In the genomic region with DNA sequence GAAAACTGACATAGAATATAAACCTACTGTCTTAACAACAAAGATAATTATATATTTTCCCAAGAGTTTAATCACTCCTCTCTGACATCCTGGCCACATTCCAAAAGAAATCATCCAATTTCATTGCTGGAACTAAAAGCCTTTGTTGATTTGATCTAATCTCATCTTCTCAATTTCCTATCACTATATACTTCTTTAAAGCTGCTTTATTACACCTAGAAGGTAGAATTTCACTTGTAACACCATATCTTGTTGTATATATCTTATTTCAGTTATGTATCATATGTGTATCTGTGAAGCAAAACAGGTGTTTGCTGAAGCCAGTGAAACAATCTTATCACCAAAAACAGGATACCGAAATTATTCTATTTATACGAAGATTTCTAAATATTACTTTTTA, we compare ENCODE assay signal across 22 cellular contexts.
DNase-seq lines count a peak whose midpoint lies in the region; ATAC-seq, FAIRE-seq and TF ChIP-seq lines count a peak whose summit lies in the region.
"Had no signal": no experiment of that assay in that cellular context is flagged by ENCODE, and none has a peak within 500 bp of the region (broad histone marks: within the 10 kb centered on the region; RNA-seq: fewer than 3 reads in every experiment).

No MANE protein-coding gene starts in this region.

- peaks cover 22% of the 10 kb centered on the region for H3K4me1 Mint-ChIP-seq in endodermal cell
- H3K4me1 Mint-ChIP-seq: CD4-positive, CD25-positive, alpha-beta regulatory T cell had no signal

- no peak overlapping the region for H3K9ac ChIP-seq in endodermal cell (ENCODE audit: extremely low read depth, low read length, poor library complexity, severe bottlenecking)

- H3K4me3 ChIP-seq in endodermal cell (ENCODE audit: low read length): no peak overlapping the region
- H3K4me3 ChIP-seq: GM23338, SJSA1 had no signal

- H3K27me3 Mint-ChIP-seq in endodermal cell (ENCODE audit: insufficient read depth): peaks cover 2% of the 10 kb centered on the region
- H3K27me3 Mint-ChIP-seq: CD4-positive, CD25-positive, alpha-beta regulatory T cell had no signal

- H3K27ac ChIP-seq in endodermal cell (ENCODE audit: low read depth, low read length): no peak overlapping the region
- H3K27ac ChIP-seq: SJSA1 had no signal

- CTCF ChIA-PET in HEK293T (lab: Yijun Ruan, JAX): interaction anchor here (0.6 kb wide), 1 partner anchor 366 kb away, joined by 5 read pairs; no protein-coding TSS in a partner anchor

- no peaks in the 10 kb centered on the region for H3K9me3 ChIP-seq in endodermal cell (ENCODE audit: control insufficient read depth, low read length)
- H3K9me3 ChIP-seq: SJSA1 had no signal

- FAIRE-seq in D721Med (lab: Jason Lieb, UNC): peak; percentile 76
- FAIRE-seq: GM12892, HTR-8/SVneo had no signal

- POLR2A ChIA-PET in HEK293T (lab: Yijun Ruan, JAX): interaction anchor here (0.8 to 1.8 kb wide), 2 partner anchors 9 to 11 kb away, joined by 3 to 6 read pairs; no protein-coding TSS in a partner anchor

- H3K27ac Mint-ChIP-seq in endodermal cell: no peak overlapping the region
- H3K27ac Mint-ChIP-seq: CD4-positive, CD25-positive, alpha-beta regulatory T cell; GM23338 had no signal

- no peak for DNase-seq in D721Med (ENCODE audit: insufficient read length, low spot score)
- DNase-seq in HEK293T (ENCODE audit: extremely low spot score): no peak
- peak; percentile 74 for DNase-seq in NCI-H146 treated with DMSO at 0.1 percent for 48 hours (lab: John Stamatoyannopoulos, UW; ENCODE audit: unreplicated experiment)
- peak; percentile 58 for DNase-seq in NCI-H2227 treated with DMSO at 0.1 percent for 48 hours (lab: John Stamatoyannopoulos, UW)
- DNase-seq in stimulated activated naive CD4-positive, alpha-beta T cell (lab: John Stamatoyannopoulos, UW): no peak
- no peak for DNase-seq in endodermal cell
- DNase-seq in omental fat pad (ENCODE audit: low spot score): no peak
- DNase-seq in NOMO-1 treated with dmso at 0.1 percent for 144 hours (lab: John Stamatoyannopoulos, UW; ENCODE audit: unreplicated experiment): no peak
- DNase-seq: CD4-positive, CD25-positive, alpha-beta regulatory T cell; DMS153; HCEC 1CT; KG1; NCI-H1092; NCI-H187 treated with DMSO at 0.1 percent for 48 hours; NCI-H446; NCI-H526; T-helper 9 cell had no signal

- no peaks in the 10 kb centered on the region for H3K9me3 Mint-ChIP-seq in endodermal cell
- H3K9me3 Mint-ChIP-seq: GM23338 had no signal

- no peaks in the 10 kb centered on the region for H3K27me3 ChIP-seq in endodermal cell (ENCODE audit: control insufficient read depth, insufficient read depth, low read length, poor library complexity, severe bottlenecking)
- H3K27me3 ChIP-seq: SJSA1 had no signal

- no peak overlapping the region for H3K4me3 Mint-ChIP-seq in endodermal cell
- H3K4me3 Mint-ChIP-seq: CD4-positive, CD25-positive, alpha-beta regulatory T cell; GM23338 had no signal

- no peak for ATAC-seq in omental fat pad (ENCODE audit: low FRiP score)
- ATAC-seq: GM23338, Right ventricle myocardium inferior had no signal

- no peaks in the 10 kb centered on the region for H3K36me3 Mint-ChIP-seq in endodermal cell (ENCODE audit: low read depth)
- H3K36me3 Mint-ChIP-seq: CD4-positive, CD25-positive, alpha-beta regulatory T cell had no signal

- H3K4me1 ChIP-seq in endodermal cell (ENCODE audit: control insufficient read depth, insufficient read depth, low read length): no peaks in the 10 kb centered on the region
- H3K4me1 ChIP-seq: SJSA1 had no signal

- H3K36me3 ChIP-seq in endodermal cell (ENCODE audit: control insufficient read depth, insufficient read depth, low read length): no peaks in the 10 kb centered on the region
- H3K36me3 ChIP-seq: SJSA1 had no signal

- TF ChIP-seq CTCF in D721Med (IDR thresholded peaks at IDR 0.05; ENCODE audit: insufficient read depth, missing control alignments): no peak
- TF ChIP-seq CTCF in endodermal cell (conservative IDR thresholded peaks at IDR 0.05): no peak
- no peak for TF ChIP-seq CTCF in omental fat pad (IDR thresholded peaks at IDR 0.05)

- WGBS in endodermal cell (ENCODE audit: insufficient coverage in 1 of 2, insufficient read length in 1 of 2), 2 experiments: no CpG with 5 or more reads among the region's 2 CpGs

TF ChIP-seq in HEK293T, 16 proteins besides CTCF, POLR2A, EP300 and RAD21:
- TF ChIP-seq ARNT (IDR thresholded peaks at IDR 0.05): no peak
- no peak for TF ChIP-seq SP1 (IDR thresholded peaks at IDR 0.05)
- TF ChIP-seq, protein P1, sequence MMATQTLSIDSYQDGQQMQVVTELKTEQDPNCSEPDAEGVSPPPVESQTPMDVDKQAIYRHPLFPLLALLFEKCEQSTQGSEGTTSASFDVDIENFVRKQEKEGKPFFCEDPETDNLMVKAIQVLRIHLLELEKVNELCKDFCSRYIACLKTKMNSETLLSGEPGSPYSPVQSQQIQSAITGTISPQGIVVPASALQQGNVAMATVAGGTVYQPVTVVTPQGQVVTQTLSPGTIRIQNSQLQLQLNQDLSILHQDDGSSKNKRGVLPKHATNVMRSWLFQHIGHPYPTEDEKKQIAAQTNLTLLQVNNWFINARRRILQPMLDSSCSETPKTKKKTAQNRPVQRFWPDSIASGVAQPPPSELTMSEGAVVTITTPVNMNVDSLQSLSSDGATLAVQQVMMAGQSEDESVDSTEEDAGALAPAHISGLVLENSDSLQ (IDR thresholded peaks at IDR 0.05): peak; percentile 26; the same call in 1 of the 2 replicates
- TF ChIP-seq CTBP1 (IDR thresholded peaks at IDR 0.05; ENCODE audit: borderline replicate concordance): peak; percentile 74; the same call in 1 of the 2 replicates
- TF ChIP-seq L3MBTL2 (conservative IDR thresholded peaks at IDR 0.05): no peak

Comparison
In these comparisons a context has a peak if more than half of its experiments do, and no peak if none do; other contexts are left out.
1. DNase-seq: peak in NCI-H146 treated with DMSO at 0.1 percent for 48 hours (single experiment) and NCI-H2227 treated with DMSO at 0.1 percent for 48 hours (single experiment); none in D721Med (single experiment), HEK293T (single experiment), stimulated activated naive CD4-positive, alpha-beta T cell (0 of 6), endodermal cell (single experiment), omental fat pad (single experiment) and NOMO-1 treated with dmso at 0.1 percent for 144 hours (single experiment).